In the genomic region with DNA sequence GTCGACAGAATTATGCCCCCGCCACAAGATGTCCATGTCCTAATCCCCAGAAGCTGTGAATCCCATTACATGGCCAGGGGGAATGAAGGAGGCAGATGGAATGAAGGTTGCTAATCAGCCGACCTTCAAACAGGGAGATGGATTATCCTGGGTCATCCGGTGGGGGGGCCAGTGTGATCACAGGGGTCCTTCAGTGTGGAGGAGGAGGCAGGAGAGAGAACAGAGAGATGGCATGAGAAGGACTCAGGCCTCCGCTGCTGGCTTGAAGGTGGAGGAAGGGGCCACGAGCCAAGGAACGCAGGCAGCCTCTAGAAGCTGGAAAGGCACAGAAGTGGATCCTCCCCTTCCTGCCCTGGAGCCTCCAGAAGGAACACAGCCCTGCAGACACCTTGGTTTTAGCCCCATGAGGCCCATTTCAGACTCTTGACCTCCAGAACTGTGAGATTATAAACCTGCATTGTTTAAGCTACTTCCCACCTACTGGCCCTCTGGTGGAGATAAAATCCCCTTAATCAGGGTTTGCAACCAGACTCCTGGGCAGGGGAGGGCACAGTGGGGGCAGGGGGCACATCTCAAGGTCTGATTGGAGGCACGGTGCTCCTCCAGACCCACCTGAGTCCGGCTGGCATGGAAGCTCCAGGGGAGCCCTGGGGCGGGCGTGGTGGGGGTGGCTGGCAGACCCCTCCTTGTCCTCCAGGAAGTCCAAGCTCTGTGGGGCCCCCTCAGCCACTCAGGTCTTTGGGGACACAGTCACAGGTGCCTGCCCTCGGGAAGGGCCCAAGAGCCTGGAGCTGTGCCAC, we compare ENCODE assay signal across 1 cellular context.
TF ChIP-seq lines count a peak whose summit lies in the region.

No MANE protein-coding gene starts in this region.

TF ChIP-seq in K562, 482 proteins besides CTCF, POLR2A, EP300 and RAD21:
- no peak for TF ChIP-seq PCBP2 (IDR thresholded peaks at IDR 0.05; ENCODE audit: low read depth, low read length, poor library complexity, severe bottlenecking)
- TF ChIP-seq ATF1 (CRISPR knock-in tag; IDR thresholded peaks at IDR 0.05): no peak
- TF ChIP-seq ATF1 (tag; IDR thresholded peaks at IDR 0.05): no peak
- no peak for TF ChIP-seq ZNF143 (CRISPR knock-in tag; IDR thresholded peaks at IDR 0.05)
- TF ChIP-seq FIP1L1 (IDR thresholded peaks at IDR 0.05; ENCODE audit: low read depth, low read length, poor library complexity, severe bottlenecking): no peak
- peak; percentile 28; the same call in 1 of the 2 replicates for TF ChIP-seq POLR2G (IDR thresholded peaks at IDR 0.05; ENCODE audit: low read depth, low read length)
- TF ChIP-seq ZNF717 (CRISPR knock-in tag; IDR thresholded peaks at IDR 0.05): no peak
- no peak for TF ChIP-seq ZNF24 (IDR thresholded peaks at IDR 0.05)
